In the genomic region with DNA sequence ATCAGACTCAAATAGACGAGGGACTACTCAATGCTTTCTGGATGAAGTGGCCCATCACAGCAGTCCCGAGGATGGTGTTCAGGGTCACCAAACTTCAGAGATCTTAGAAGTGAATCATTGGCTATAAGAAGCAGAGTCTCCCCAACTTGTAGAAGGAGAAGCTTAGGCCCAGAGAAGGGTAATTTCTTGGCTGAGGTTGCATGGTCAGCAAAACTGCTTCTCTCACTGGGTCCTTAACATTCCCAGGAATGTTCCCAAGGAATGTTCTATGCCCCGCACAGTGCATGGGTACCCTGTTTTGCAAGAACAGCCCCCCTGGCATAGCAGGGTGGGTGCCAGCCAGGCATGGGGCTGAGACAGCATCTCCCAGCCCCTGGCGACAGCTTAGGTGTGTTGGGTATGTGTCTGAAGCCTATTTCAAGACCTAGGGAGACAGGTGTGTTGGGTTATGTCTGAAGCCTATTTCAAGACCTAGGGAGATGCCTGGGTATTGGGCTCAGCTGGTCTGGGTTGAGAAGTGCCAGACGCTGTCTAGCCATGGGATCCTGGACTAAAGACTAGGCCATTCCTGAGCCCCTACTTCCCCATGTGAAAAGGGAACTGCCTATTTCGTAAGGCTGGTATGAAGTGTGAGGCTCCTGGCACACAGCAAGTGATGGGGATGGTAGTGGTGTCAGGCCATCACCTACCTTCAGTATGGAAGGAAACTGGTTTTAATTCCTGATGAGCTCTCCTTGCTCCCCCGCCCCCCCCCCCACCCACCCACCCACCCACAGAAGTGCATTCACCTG, we compare ENCODE assay signal across 24 cellular contexts. TPM values are rescaled to one million over a fixed set of nuclear protein-coding genes. Genes with fewer than 3 reads are reported as not detected.
"Had no signal": no experiment of that assay in that cellular context is flagged by ENCODE, and none has a peak within 500 bp of the region (broad histone marks: within the 10 kb centered on the region; RNA-seq: fewer than 3 reads in every experiment).

No MANE protein-coding gene starts in this region.

- H3K27ac ChIP-seq: ascending aorta, breast epithelium, heart left ventricle, ovary, sigmoid colon, spleen, testis, upper lobe of left lung had no signal

- H3K36me3 Mint-ChIP-seq: immature natural killer cell had no signal

- H3K27me3 Mint-ChIP-seq: activated naive CD8-positive, alpha-beta T cell treated with anti-CD3 and anti-CD28 coated beads, Interleukin-2, amount 50 U/mL, for 24 hours; stimulated activated naive CD8-positive, alpha-beta T cell treated with anti-CD3 and anti-CD28 coated beads, Interleukin-15, amount 100 ng/mL, for 72 hours had no signal

- H3K4me3 Mint-ChIP-seq: activated naive CD4-positive, alpha-beta T cell treated with anti-CD3 and anti-CD28 coated beads for 36 hours; activated naive CD8-positive, alpha-beta T cell treated with anti-CD3 and anti-CD28 coated beads, Interleukin-2, amount 50 U/mL, for 24 hours; dendritic cell treated with granulocyte-macrophage colony-stimulating factor and Interleukin-4, amounts not matched to agents 40 ng/mL and 50 ng/mL, for 4 days; immature natural killer cell; nephron progenitor cell; stimulated activated naive CD8-positive, alpha-beta T cell treated with anti-CD3 and anti-CD28 coated beads, Interleukin-15, amount 100 ng/mL, for 72 hours had no signal

- H3K27me3 ChIP-seq: ascending aorta, breast epithelium, heart left ventricle, ovary, sigmoid colon, spleen, testis, upper lobe of left lung had no signal

- H3K27ac Mint-ChIP-seq: activated naive CD4-positive, alpha-beta T cell treated with anti-CD3 and anti-CD28 coated beads for 36 hours; activated naive CD8-positive, alpha-beta T cell treated with anti-CD3 and anti-CD28 coated beads, Interleukin-2, amount 50 U/mL, for 24 hours; activated T-helper 2 cell treated with anti-CD3 and anti-CD28 coated beads, Interferon-gamma antibody, Interleukin-2, Interleukin-4, amounts not matched to agents 10 μg/mL and 5 μg/mL and 100 μg/mL, durations not matched to agents 14 hours and 24 hours and 36 hours; immature natural killer cell; nephron progenitor cell had no signal

- H3K4me3 ChIP-seq: ascending aorta, breast epithelium, heart left ventricle, ovary, sigmoid colon, spleen, testis, upper lobe of left lung had no signal

- H3K9me3 ChIP-seq: ascending aorta, breast epithelium, heart left ventricle, ovary, sigmoid colon, spleen, testis, upper lobe of left lung had no signal

- H3K4me1 Mint-ChIP-seq: activated naive CD8-positive, alpha-beta T cell treated with anti-CD3 and anti-CD28 coated beads, Interleukin-2, amount 50 U/mL, for 24 hours; stimulated activated naive CD8-positive, alpha-beta T cell treated with anti-CD3 and anti-CD28 coated beads, Interleukin-15, amount 100 ng/mL, for 72 hours had no signal

- DNase-seq: activated CD4-positive, alpha-beta T cell treated with anti-CD3 and anti-CD28 coated beads, Interleukin-2, amount 50 U/mL, for 1 hour; activated CD4-positive, CD25-positive, alpha-beta regulatory T cell; activated naive CD4-positive, alpha-beta T cell treated with anti-CD3 and anti-CD28 coated beads for 36 hours; activated naive CD8-positive, alpha-beta T cell treated with anti-CD3 and anti-CD28 coated beads, Interleukin-2, amount 50 U/mL, for 24 hours; activated T-cell treated with anti-CD3 and anti-CD28 coated beads, Interleukin-2, amount 50 U/mL, for 1 hour; effector memory CD4-positive, alpha-beta T cell; foreskin melanocyte; heart left ventricle; immature natural killer cell; nephron progenitor cell; ovary; sigmoid colon; spleen; stimulated activated naive CD8-positive, alpha-beta T cell treated with anti-CD3 and anti-CD28 coated beads, Interleukin-15, amount 100 ng/mL, for 72 hours; T-helper 2 cell; testis; upper lobe of left lung had no signal

- ATAC-seq: activated naive CD8-positive, alpha-beta T cell treated with anti-CD3 and anti-CD28 coated beads, Interleukin-2, amount 50 U/mL, for 24 hours; heart left ventricle; stimulated activated naive CD8-positive, alpha-beta T cell treated with anti-CD3 and anti-CD28 coated beads, Interleukin-15, amount 100 ng/mL, for 72 hours had no signal

- H3K9me3 Mint-ChIP-seq: activated naive CD4-positive, alpha-beta T cell treated with anti-CD3 and anti-CD28 coated beads for 36 hours; activated naive CD8-positive, alpha-beta T cell treated with anti-CD3 and anti-CD28 coated beads, Interleukin-2, amount 50 U/mL, for 24 hours; activated T-helper 2 cell treated with anti-CD3 and anti-CD28 coated beads, Interferon-gamma antibody, Interleukin-2, Interleukin-4, amounts not matched to agents 10 μg/mL and 5 μg/mL and 100 μg/mL, durations not matched to agents 14 hours and 24 hours and 36 hours; dendritic cell treated with granulocyte-macrophage colony-stimulating factor and Interleukin-4, amounts not matched to agents 40 ng/mL and 50 ng/mL, for 4 days; immature natural killer cell; nephron progenitor cell; stimulated activated naive CD8-positive, alpha-beta T cell treated with anti-CD3 and anti-CD28 coated beads, Interleukin-15, amount 100 ng/mL, for 72 hours had no signal

- H3K4me1 ChIP-seq: ascending aorta, heart left ventricle, sigmoid colon, spleen, testis, upper lobe of left lung had no signal

- H3K36me3 ChIP-seq: ascending aorta, breast epithelium, heart left ventricle, ovary, sigmoid colon, spleen, upper lobe of left lung had no signal

RNA-seq across cellular contexts. Expression of gene PADI6, which starts 26.1 kb away (rescaled TPM):
- total RNA-seq: activated naive CD4-positive, alpha-beta T cell treated with anti-CD3 and anti-CD28 coated beads for 36 hours; activated T-helper 2 cell treated with anti-CD3 and anti-CD28 coated beads, Interferon-gamma antibody, Interleukin-2, Interleukin-4, amounts not matched to agents 10 μg/mL and 5 μg/mL and 100 μg/mL, durations not matched to agents 14 hours and 24 hours and 36 hours; ascending aorta; breast epithelium; cerebellum; fibroblast of lung; heart left ventricle; lower leg skin; sigmoid colon; testis; upper lobe of left lung had no signal
- polyA plus RNA-seq: fibroblast of lung, heart left ventricle, sigmoid colon, spleen had no signal
